In the genomic region with DNA sequence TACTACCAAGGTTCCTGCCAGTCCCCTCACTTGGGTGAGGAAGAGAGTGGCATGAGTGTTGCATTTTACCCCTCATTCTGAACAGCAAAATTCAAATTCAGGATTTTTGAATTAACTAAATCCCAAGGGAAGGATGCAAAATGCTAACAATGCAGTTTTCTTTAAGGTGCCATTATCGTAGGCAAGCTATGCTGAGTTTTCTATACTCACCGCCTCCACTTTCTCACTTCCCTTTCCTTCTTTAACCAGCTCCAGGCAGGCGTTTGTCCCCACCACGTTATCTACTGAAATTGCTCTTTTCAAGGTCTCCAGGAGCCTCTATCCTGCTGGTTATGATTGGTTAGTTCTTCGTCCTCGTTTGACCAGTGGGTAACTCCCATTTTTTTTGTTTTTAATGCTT, we compare ENCODE assay signal across 11 cellular contexts.
A peak's percentile ranks its signal among the peaks of the same experiment; 100 is the strongest.
DNase-seq lines count a peak whose midpoint lies in the region; ATAC-seq lines count a peak whose summit lies in the region.
"Had no signal": no experiment of that assay in that cellular context is flagged by ENCODE, and none has a peak within 500 bp of the region (broad histone marks: within the 10 kb centered on the region; RNA-seq: fewer than 3 reads in every experiment).

No MANE protein-coding gene starts in this region.

- ATAC-seq in GM18517 (IDR thresholded peaks at IDR 0.05; ENCODE audit: unreplicated experiment) (peak; percentile 65), GM21360 (IDR thresholded peaks at IDR 0.05; ENCODE audit: unreplicated experiment) (peak; percentile 92), HG02973 (IDR thresholded peaks at IDR 0.05; ENCODE audit: unreplicated experiment) (peak; percentile 91)

- DNase-seq in OCI-M1 (lab: John Stamatoyannopoulos, UW) (peak; percentile 41), 8988T (no peak), UCSD-AML1 (lab: John Stamatoyannopoulos, UW; ENCODE audit: unreplicated experiment) (no peak), NCI-H187 treated with DMSO at 0.1 percent for 48 hours (lab: John Stamatoyannopoulos, UW) (no peak), AG08395 (ENCODE audit: low spot score) (no peak)
- DNase-seq: activated CD8-positive, alpha-beta memory T cell treated with anti-CD3 and anti-CD28 coated beads, Interleukin-2, amount 50 U/mL, for 48 hours; C1 segment of cervical spinal cord; naive B cell had no signal
